Comparison of ENCODE assay signal across 2 cellular contexts in the genomic region with DNA sequence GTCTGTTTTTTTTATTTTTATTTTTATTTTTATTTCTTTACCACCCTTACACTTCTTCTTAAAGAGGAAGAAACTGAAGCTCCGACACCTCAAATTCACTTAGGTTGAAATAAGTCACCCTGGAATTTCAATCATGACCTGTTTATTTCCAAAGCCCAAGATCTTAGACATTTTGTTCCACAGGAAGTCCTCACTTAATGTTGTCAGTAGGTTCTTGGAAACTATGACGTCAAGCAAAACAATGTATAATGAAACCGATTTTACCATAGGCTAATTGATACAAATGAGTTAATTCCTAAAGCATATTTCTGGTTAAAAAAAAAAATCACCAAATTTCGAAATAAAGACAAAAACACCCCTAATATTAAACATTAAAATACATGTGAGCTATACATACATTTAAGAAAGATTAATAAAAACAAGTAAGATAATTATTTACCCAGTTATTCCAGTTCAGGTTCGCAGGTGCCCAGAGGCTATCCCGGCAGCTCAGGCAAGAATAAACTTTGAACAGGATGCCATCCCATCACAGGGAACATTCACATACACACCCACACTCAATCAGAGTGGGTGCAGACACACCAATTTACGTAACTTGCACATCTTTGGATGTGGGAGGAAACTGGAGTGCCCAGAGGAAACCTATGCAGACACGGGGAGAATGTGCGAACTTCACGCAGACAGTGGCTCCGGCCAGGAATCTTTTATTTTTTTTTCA.
TF ChIP-seq lines count a peak whose summit lies in the region.

No MANE protein-coding gene starts in this region.

TF ChIP-seq in SK-N-SH, 30 proteins besides CTCF, POLR2A, EP300 and RAD21 (continued from another document):
- no peak for TF ChIP-seq GABPA (IDR thresholded peaks at IDR 0.05; ENCODE audit: low read depth)

TF ChIP-seq in SK-N-SH treated with all-trans-retinoic acid at 6 μM for 48 hours, 23 proteins besides CTCF, POLR2A, EP300 and RAD21 (continued from another document):
- TF ChIP-seq, protein P1, sequence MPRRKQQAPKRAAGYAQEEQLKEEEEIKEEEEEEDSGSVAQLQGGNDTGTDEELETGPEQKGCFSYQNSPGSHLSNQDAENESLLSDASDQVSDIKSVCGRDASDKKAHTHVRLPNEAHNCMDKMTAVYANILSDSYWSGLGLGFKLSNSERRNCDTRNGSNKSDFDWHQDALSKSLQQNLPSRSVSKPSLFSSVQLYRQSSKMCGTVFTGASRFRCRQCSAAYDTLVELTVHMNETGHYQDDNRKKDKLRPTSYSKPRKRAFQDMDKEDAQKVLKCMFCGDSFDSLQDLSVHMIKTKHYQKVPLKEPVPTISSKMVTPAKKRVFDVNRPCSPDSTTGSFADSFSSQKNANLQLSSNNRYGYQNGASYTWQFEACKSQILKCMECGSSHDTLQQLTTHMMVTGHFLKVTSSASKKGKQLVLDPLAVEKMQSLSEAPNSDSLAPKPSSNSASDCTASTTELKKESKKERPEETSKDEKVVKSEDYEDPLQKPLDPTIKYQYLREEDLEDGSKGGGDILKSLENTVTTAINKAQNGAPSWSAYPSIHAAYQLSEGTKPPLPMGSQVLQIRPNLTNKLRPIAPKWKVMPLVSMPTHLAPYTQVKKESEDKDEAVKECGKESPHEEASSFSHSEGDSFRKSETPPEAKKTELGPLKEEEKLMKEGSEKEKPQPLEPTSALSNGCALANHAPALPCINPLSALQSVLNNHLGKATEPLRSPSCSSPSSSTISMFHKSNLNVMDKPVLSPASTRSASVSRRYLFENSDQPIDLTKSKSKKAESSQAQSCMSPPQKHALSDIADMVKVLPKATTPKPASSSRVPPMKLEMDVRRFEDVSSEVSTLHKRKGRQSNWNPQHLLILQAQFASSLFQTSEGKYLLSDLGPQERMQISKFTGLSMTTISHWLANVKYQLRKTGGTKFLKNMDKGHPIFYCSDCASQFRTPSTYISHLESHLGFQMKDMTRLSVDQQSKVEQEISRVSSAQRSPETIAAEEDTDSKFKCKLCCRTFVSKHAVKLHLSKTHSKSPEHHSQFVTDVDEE (CRISPR knock-in tag; IDR thresholded peaks at IDR 0.05) = no peak
